9 cellular contexts compared by ENCODE assay signal in the genomic region with DNA sequence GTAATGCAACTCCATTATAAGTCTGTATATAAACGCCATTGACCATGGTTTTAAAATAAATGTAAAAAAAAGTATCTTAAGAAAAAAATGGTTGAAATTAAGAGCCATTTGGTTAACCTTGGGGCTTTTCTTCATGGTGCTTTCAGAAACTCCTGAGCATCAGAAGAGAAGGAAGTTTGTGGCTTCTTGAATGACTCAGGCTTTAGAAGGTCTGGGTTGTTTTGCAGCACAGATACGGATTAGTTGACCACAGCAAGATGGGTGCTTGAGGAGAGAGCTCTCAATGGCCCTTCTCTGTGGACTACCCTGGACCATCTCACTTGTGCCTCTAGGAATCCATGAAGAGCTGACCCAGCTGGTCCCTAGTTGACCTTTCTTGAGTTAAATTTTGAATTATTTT.
DNase-seq lines count a peak whose midpoint lies in the region; ATAC-seq, FAIRE-seq and TF ChIP-seq lines count a peak whose summit lies in the region.
"Had no signal": no experiment of that assay in that cellular context is flagged by ENCODE, and none has a peak within 500 bp of the region (broad histone marks: within the 10 kb centered on the region; RNA-seq: fewer than 3 reads in every experiment).

No MANE protein-coding gene starts in this region.

- H3K4me1 ChIP-seq in psoas muscle, result no peaks in the 10 kb centered on the region

- peak; percentile 87 for ATAC-seq in GM18498 (IDR thresholded peaks at IDR 0.05; ENCODE audit: unreplicated experiment)
- ATAC-seq in GM19467 (IDR thresholded peaks at IDR 0.05; ENCODE audit: unreplicated experiment), result peak; percentile 90
- peak; percentile 88 for ATAC-seq in HG03103 (IDR thresholded peaks at IDR 0.05; ENCODE audit: low read depth, unreplicated experiment)
- ATAC-seq in psoas muscle, result no peak

- H3K4me3 ChIP-seq in psoas muscle, result no peak overlapping the region

- no peaks in the 10 kb centered on the region for H3K9me3 ChIP-seq in psoas muscle

- H3K36me3 ChIP-seq in psoas muscle (ENCODE audit: insufficient read depth in 1 of 2, low read depth in 1 of 2), result no peaks in the 10 kb centered on the region

- no peaks in the 10 kb centered on the region for H3K27me3 ChIP-seq in psoas muscle (ENCODE audit: insufficient read depth in 3 of 3, low read length in 2 of 3)

- 81 to 87% (median 84%) methylated on average over 2 of the region's 2 CpGs for WGBS in psoas muscle, 3 donors

- no peak for TF ChIP-seq CTCF in D721Med (IDR thresholded peaks at IDR 0.05; ENCODE audit: insufficient read depth, missing control alignments)
- TF ChIP-seq CTCF in psoas muscle (IDR thresholded peaks at IDR 0.05), result no peak

- FAIRE-seq in D721Med (lab: Jason Lieb, UNC), result no peak
- FAIRE-seq: frontal cortex had no signal

- no peak overlapping the region for H3K27ac ChIP-seq in psoas muscle

- DNase-seq in SKM-1 treated with dmso at 0.1 percent for 144 hours (lab: John Stamatoyannopoulos, UW; ENCODE audit: unreplicated experiment) (peak; percentile 31), D721Med (ENCODE audit: insufficient read length, low spot score) (no peak), psoas muscle (no peak)
- DNase-seq in stimulated activated CD4-positive, alpha-beta T cell treated with anti-CD3 and anti-CD28 coated beads, Interleukin-15, amount 100 ng/mL, for 24 hours, result no peak
- DNase-seq in stimulated activated CD4-positive, alpha-beta T cell treated with anti-CD3 and anti-CD28 coated beads, Interleukin-4, amount 100 ng/mL, for 1 hour, result no peak

- intact Hi-C loops in psoas muscle (cut with DNase I), result loop anchor here (2.0 to 5.0 kb wide), 3 partner anchors 42 to 277 kb away; no protein-coding TSS in a partner anchor

Comparison
In these comparisons a context has a peak if more than half of its experiments do, and no peak if none do; other contexts are left out.
1. ATAC-seq: peak in GM18498 (single experiment), GM19467 (single experiment) and HG03103 (single experiment); none in psoas muscle (0 of 4).